In the genomic region with DNA sequence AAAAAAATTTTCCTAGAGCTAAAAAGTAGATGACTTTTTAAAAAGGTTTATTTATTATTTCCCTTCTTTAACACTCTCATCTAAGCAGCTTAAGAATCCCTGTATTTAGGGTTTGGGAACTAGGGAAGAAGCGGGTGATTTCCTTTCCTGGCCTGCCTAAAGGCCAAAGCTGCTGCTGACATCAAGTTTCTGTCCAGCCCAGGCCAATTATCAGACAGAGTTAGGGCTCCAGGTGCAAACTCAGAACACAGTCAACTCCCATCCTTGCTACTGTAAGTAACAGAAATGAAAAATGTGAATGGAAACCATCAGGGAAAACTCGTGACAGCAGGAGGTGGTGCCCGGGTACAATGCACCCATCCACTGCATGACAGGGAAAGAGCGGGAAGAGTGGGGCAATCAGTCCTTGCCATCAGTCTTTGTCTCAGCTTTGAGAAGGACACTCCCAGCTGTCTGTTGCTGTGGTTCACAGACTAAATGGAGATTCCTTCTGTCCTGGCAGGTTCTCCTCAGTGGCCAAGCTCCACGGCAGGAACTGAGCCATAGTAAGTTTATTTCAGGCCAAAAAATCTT, we compare ENCODE assay signal across 1 cellular context.
TF ChIP-seq lines count a peak whose summit lies in the region.

No MANE protein-coding gene starts in this region.

TF ChIP-seq in SK-N-SH treated with all-trans-retinoic acid at 6 μM for 48 hours, 23 proteins besides CTCF, POLR2A, EP300 and RAD21 (continued from another document):
- TF ChIP-seq, protein P1, sequence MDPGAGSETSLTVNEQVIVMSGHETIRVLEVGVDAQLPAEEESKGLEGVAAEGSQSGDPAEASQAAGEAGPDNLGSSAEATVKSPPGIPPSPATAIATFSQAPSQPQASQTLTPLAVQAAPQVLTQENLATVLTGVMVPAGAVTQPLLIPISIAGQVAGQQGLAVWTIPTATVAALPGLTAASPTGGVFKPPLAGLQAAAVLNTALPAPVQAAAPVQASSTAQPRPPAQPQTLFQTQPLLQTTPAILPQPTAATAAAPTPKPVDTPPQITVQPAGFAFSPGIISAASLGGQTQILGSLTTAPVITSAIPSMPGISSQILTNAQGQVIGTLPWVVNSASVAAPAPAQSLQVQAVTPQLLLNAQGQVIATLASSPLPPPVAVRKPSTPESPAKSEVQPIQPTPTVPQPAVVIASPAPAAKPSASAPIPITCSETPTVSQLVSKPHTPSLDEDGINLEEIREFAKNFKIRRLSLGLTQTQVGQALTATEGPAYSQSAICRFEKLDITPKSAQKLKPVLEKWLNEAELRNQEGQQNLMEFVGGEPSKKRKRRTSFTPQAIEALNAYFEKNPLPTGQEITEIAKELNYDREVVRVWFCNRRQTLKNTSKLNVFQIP (CRISPR knock-in tag; IDR thresholded peaks at IDR 0.05; ENCODE audit: borderline replicate concordance, low read depth) = no peak
- TF ChIP-seq ZNF8 (CRISPR knock-in tag; IDR thresholded peaks at IDR 0.05) (no peak), TOX (CRISPR knock-in tag; IDR thresholded peaks at IDR 0.05; ENCODE audit: borderline replicate concordance) (no peak), PPARA (CRISPR knock-in tag; IDR thresholded peaks at IDR 0.05; ENCODE audit: borderline replicate concordance) (no peak)
- TF ChIP-seq, protein P2, sequence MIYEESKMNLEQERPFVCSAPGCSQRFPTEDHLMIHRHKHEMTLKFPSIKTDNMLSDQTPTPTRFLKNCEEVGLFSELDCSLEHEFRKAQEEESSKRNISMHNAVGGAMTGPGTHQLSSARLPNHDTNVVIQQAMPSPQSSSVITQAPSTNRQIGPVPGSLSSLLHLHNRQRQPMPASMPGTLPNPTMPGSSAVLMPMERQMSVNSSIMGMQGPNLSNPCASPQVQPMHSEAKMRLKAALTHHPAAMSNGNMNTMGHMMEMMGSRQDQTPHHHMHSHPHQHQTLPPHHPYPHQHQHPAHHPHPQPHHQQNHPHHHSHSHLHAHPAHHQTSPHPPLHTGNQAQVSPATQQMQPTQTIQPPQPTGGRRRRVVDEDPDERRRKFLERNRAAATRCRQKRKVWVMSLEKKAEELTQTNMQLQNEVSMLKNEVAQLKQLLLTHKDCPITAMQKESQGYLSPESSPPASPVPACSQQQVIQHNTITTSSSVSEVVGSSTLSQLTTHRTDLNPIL (CRISPR knock-in tag; IDR thresholded peaks at IDR 0.05; ENCODE audit: low read depth) = no peak
